In the genomic region with DNA sequence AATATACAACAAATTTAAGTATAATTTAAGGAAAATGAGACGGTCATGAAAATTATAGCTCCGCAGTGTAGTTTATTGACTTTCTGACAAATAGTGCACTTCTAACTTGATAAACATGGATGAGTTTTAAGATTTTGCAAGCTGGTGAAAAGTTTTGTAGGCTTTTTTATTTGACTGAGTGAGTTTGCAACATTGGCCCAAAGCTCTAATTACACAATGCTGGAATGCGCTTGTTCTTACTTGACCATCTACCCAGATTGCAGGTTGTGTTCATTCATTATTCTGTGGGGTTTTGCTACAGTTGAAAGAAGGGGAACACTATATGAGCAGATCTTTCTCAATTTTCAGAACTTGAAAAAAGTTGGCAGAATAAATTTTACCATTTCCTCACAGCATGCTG, we compare ENCODE assay signal across 2 cellular contexts.
TF ChIP-seq lines count a peak whose summit lies in the region.

No MANE protein-coding gene starts in this region.

TF ChIP-seq in HEK293, 187 proteins besides CTCF, POLR2A, EP300 and RAD21 (continued from another document):
- TF ChIP-seq, protein P1, sequence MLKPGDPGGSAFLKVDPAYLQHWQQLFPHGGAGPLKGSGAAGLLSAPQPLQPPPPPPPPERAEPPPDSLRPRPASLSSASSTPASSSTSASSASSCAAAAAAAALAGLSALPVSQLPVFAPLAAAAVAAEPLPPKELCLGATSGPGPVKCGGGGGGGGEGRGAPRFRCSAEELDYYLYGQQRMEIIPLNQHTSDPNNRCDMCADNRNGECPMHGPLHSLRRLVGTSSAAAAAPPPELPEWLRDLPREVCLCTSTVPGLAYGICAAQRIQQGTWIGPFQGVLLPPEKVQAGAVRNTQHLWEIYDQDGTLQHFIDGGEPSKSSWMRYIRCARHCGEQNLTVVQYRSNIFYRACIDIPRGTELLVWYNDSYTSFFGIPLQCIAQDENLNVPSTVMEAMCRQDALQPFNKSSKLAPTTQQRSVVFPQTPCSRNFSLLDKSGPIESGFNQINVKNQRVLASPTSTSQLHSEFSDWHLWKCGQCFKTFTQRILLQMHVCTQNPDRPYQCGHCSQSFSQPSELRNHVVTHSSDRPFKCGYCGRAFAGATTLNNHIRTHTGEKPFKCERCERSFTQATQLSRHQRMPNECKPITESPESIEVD (tag by site-specific recombination; IDR thresholded peaks at IDR 0.05): peak; percentile 39; the same call in 1 of the 2 replicates

TF ChIP-seq in HepG2, 621 proteins besides CTCF, POLR2A, EP300 and RAD21 (continued from another document and continues in another):
- TF ChIP-seq, protein P2, sequence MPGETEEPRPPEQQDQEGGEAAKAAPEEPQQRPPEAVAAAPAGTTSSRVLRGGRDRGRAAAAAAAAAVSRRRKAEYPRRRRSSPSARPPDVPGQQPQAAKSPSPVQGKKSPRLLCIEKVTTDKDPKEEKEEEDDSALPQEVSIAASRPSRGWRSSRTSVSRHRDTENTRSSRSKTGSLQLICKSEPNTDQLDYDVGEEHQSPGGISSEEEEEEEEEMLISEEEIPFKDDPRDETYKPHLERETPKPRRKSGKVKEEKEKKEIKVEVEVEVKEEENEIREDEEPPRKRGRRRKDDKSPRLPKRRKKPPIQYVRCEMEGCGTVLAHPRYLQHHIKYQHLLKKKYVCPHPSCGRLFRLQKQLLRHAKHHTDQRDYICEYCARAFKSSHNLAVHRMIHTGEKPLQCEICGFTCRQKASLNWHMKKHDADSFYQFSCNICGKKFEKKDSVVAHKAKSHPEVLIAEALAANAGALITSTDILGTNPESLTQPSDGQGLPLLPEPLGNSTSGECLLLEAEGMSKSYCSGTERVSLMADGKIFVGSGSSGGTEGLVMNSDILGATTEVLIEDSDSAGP (CRISPR knock-in tag; IDR thresholded peaks at IDR 0.05; ENCODE audit: borderline replicate concordance): no peak
- TF ChIP-seq ISL2 (CRISPR knock-in tag; IDR thresholded peaks at IDR 0.05): no peak
- TF ChIP-seq ZC3H13 (CRISPR knock-in tag; IDR thresholded peaks at IDR 0.05): no peak
- TF ChIP-seq, protein P3, sequence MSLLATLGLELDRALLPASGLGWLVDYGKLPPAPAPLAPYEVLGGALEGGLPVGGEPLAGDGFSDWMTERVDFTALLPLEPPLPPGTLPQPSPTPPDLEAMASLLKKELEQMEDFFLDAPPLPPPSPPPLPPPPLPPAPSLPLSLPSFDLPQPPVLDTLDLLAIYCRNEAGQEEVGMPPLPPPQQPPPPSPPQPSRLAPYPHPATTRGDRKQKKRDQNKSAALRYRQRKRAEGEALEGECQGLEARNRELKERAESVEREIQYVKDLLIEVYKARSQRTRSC (CRISPR knock-in tag; IDR thresholded peaks at IDR 0.05; ENCODE audit: low read depth): no peak
- TF ChIP-seq, protein P4, sequence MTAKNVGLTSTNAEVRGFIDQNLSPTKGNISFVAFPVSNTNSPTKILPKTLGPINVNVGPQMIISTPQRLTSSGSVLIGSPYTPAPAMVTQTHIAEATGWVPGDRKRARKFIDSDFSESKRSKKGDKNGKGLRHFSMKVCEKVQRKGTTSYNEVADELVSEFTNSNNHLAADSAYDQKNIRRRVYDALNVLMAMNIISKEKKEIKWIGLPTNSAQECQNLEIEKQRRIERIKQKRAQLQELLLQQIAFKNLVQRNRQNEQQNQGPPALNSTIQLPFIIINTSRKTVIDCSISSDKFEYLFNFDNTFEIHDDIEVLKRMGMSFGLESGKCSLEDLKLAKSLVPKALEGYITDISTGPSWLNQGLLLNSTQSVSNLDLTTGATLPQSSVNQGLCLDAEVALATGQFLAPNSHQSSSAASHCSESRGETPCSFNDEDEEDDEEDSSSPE (CRISPR knock-in tag; IDR thresholded peaks at IDR 0.05): no peak
- peak; percentile 59 for TF ChIP-seq MAFF (IDR thresholded peaks at IDR 0.05; ENCODE audit: low read depth, low read length)
- TF ChIP-seq, protein P5, sequence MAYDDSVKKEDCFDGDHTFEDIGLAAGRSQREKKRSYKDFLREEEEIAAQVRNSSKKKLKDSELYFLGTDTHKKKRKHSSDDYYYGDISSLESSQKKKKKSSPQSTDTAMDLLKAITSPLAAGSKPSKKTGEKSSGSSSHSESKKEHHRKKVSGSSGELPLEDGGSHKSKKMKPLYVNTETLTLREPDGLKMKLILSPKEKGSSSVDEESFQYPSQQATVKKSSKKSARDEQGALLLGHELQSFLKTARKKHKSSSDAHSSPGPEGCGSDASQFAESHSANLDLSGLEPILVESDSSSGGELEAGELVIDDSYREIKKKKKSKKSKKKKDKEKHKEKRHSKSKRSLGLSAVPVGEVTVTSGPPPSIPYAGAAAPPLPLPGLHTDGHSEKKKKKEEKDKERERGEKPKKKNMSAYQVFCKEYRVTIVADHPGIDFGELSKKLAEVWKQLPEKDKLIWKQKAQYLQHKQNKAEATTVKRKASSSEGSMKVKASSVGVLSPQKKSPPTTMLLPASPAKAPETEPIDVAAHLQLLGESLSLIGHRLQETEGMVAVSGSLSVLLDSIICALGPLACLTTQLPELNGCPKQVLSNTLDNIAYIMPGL (CRISPR knock-in tag; IDR thresholded peaks at IDR 0.05; ENCODE audit: borderline replicate concordance in 1 of 2, low read depth in 1 of 2): no peak
- no peak for TF ChIP-seq TSC22D2 (CRISPR knock-in tag; IDR thresholded peaks at IDR 0.05; ENCODE audit: borderline replicate concordance)
- no peak for TF ChIP-seq LCORL (IDR thresholded peaks at IDR 0.05)
- no peak for TF ChIP-seq LCORL (CRISPR knock-in tag; IDR thresholded peaks at IDR 0.05)
- TF ChIP-seq ZFP1 (CRISPR knock-in tag; IDR thresholded peaks at IDR 0.05): no peak
- no peak for TF ChIP-seq HES4 (CRISPR knock-in tag; IDR thresholded peaks at IDR 0.05; ENCODE audit: borderline replicate concordance)
- TF ChIP-seq PHF5A (CRISPR knock-in tag; IDR thresholded peaks at IDR 0.05; ENCODE audit: low read depth, unreplicated experiment): no peak
- no peak for TF ChIP-seq DR1 (CRISPR knock-in tag; IDR thresholded peaks at IDR 0.05)
- TF ChIP-seq BCL6 (CRISPR knock-in tag; IDR thresholded peaks at IDR 0.05): no peak
- no peak for TF ChIP-seq SALL2 (CRISPR knock-in tag; IDR thresholded peaks at IDR 0.05)
- TF ChIP-seq ZFP36L1 (CRISPR knock-in tag; IDR thresholded peaks at IDR 0.05): no peak
- no peak for TF ChIP-seq JUND (CRISPR knock-in tag; IDR thresholded peaks at IDR 0.05)
- TF ChIP-seq ZNF589 (CRISPR knock-in tag; conservative IDR thresholded peaks at IDR 0.05): no peak
- TF ChIP-seq GATA4 (IDR thresholded peaks at IDR 0.05; ENCODE audit: borderline replicate concordance, low read depth): no peak
- no peak for TF ChIP-seq ZNF264 (CRISPR knock-in tag; IDR thresholded peaks at IDR 0.05)
- TF ChIP-seq ZNF501 (CRISPR knock-in tag; IDR thresholded peaks at IDR 0.05): no peak
- TF ChIP-seq ARHGAP35 (CRISPR knock-in tag; IDR thresholded peaks at IDR 0.05; ENCODE audit: borderline replicate concordance): no peak
- TF ChIP-seq, protein P6, sequence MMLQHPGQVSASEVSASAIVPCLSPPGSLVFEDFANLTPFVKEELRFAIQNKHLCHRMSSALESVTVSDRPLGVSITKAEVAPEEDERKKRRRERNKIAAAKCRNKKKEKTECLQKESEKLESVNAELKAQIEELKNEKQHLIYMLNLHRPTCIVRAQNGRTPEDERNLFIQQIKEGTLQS (CRISPR knock-in tag; IDR thresholded peaks at IDR 0.05): no peak
- TF ChIP-seq CENPT (CRISPR knock-in tag; IDR thresholded peaks at IDR 0.05; ENCODE audit: low read depth): no peak
- 0 out of 2 replicates have a peak, but pooled peaks have one; percentile 45 for TF ChIP-seq ZNF24 (IDR thresholded peaks at IDR 0.05)
- no peak for TF ChIP-seq U2AF2 (IDR thresholded peaks at IDR 0.05; ENCODE audit: low read depth, low read length)
- TF ChIP-seq, protein P7, sequence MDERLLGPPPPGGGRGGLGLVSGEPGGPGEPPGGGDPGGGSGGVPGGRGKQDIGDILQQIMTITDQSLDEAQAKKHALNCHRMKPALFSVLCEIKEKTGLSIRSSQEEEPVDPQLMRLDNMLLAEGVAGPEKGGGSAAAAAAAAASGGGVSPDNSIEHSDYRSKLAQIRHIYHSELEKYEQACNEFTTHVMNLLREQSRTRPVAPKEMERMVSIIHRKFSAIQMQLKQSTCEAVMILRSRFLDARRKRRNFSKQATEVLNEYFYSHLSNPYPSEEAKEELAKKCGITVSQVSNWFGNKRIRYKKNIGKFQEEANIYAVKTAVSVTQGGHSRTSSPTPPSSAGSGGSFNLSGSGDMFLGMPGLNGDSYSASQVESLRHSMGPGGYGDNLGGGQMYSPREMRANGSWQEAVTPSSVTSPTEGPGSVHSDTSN (CRISPR knock-in tag; IDR thresholded peaks at IDR 0.05): no peak
- TF ChIP-seq, protein P8, sequence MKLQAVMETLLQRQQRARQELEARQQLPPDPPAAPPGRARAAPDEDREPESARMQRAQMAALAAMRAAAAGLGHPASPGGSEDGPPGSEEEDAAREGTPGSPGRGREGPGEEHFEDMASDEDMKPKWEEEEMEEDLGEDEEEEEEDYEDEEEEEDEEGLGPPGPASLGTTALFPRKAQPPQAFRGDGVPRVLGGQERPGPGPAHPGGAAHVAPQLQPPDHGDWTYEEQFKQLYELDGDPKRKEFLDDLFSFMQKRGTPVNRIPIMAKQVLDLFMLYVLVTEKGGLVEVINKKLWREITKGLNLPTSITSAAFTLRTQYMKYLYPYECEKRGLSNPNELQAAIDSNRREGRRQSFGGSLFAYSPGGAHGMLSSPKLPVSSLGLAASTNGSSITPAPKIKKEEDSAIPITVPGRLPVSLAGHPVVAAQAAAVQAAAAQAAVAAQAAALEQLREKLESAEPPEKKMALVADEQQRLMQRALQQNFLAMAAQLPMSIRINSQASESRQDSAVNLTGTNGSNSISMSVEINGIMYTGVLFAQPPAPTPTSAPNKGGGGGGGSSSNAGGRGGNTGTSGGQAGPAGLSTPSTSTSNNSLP (IDR thresholded peaks at IDR 0.05; ENCODE audit: low read depth, low read length): peak; percentile 47; the same call in 1 of the 2 replicates
- no peak for TF ChIP-seq TMF1 (CRISPR knock-in tag; IDR thresholded peaks at IDR 0.05; ENCODE audit: low read depth)
- no peak for TF ChIP-seq ZFY (CRISPR knock-in tag; IDR thresholded peaks at IDR 0.05)
- no peak for TF ChIP-seq TAF15 (IDR thresholded peaks at IDR 0.05; ENCODE audit: low read depth, low read length, poor library complexity, severe bottlenecking)
- TF ChIP-seq AHR (CRISPR knock-in tag; IDR thresholded peaks at IDR 0.05): no peak
- TF ChIP-seq ZSCAN20 (CRISPR knock-in tag; IDR thresholded peaks at IDR 0.05; ENCODE audit: borderline replicate concordance): no peak
- TF ChIP-seq TCF7L2 (IDR thresholded peaks at IDR 0.05; ENCODE audit: low read depth, low read length): no peak
- TF ChIP-seq PAWR (CRISPR knock-in tag; IDR thresholded peaks at IDR 0.05; ENCODE audit: borderline replicate concordance): no peak
- TF ChIP-seq ZNF83 (CRISPR knock-in tag; IDR thresholded peaks at IDR 0.05; ENCODE audit: borderline replicate concordance): no peak
- TF ChIP-seq, protein P9, sequence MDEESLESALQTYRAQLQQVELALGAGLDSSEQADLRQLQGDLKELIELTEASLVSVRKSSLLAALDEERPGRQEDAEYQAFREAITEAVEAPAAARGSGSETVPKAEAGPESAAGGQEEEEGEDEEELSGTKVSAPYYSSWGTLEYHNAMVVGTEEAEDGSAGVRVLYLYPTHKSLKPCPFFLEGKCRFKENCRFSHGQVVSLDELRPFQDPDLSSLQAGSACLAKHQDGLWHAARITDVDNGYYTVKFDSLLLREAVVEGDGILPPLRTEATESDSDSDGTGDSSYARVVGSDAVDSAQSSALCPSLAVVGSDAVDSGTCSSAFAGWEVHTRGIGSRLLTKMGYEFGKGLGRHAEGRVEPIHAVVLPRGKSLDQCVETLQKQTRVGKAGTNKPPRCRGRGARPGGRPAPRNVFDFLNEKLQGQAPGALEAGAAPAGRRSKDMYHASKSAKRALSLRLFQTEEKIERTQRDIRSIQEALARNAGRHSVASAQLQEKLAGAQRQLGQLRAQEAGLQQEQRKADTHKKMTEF (CRISPR knock-in tag; IDR thresholded peaks at IDR 0.05): no peak
- TF ChIP-seq HMG20A (CRISPR knock-in tag; IDR thresholded peaks at IDR 0.05; ENCODE audit: borderline replicate concordance): no peak
- TF ChIP-seq SMARCE1 (IDR thresholded peaks at IDR 0.05; ENCODE audit: borderline replicate concordance): no peak
- TF ChIP-seq NKX3-1 (CRISPR knock-in tag; IDR thresholded peaks at IDR 0.05): no peak
- TF ChIP-seq, protein P10, sequence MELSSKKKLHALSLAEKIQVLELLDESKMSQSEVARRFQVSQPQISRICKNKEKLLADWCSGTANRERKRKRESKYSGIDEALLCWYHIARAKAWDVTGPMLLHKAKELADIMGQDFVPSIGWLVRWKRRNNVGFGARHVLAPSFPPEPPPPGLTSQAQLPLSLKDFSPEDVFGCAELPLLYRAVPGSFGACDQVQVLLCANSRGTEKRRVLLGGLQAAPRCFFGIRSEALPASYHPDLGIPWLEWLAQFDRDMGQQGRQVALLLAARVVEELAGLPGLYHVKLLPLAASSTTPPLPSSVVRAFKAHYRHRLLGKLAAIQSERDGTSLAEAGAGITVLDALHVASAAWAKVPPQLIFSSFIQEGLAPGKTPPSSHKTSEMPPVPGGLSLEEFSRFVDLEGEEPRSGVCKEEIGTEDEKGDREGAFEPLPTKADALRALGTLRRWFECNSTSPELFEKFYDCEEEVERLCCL (CRISPR knock-in tag; IDR thresholded peaks at IDR 0.05; ENCODE audit: borderline replicate concordance): no peak
- TF ChIP-seq CEBPB (IDR thresholded peaks at IDR 0.05; ENCODE audit: borderline replicate concordance, low read depth, low read length): peak; percentile 83
- TF ChIP-seq ZNF563 (CRISPR knock-in tag; IDR thresholded peaks at IDR 0.05): no peak
- TF ChIP-seq, protein P11, sequence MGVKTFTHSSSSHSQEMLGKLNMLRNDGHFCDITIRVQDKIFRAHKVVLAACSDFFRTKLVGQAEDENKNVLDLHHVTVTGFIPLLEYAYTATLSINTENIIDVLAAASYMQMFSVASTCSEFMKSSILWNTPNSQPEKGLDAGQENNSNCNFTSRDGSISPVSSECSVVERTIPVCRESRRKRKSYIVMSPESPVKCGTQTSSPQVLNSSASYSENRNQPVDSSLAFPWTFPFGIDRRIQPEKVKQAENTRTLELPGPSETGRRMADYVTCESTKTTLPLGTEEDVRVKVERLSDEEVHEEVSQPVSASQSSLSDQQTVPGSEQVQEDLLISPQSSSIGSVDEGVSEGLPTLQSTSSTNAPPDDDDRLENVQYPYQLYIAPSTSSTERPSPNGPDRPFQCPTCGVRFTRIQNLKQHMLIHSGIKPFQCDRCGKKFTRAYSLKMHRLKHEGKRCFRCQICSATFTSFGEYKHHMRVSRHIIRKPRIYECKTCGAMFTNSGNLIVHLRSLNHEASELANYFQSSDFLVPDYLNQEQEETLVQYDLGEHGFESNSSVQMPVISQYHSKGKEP (CRISPR knock-in tag; IDR thresholded peaks at IDR 0.05): no peak
- TF ChIP-seq, protein P12, sequence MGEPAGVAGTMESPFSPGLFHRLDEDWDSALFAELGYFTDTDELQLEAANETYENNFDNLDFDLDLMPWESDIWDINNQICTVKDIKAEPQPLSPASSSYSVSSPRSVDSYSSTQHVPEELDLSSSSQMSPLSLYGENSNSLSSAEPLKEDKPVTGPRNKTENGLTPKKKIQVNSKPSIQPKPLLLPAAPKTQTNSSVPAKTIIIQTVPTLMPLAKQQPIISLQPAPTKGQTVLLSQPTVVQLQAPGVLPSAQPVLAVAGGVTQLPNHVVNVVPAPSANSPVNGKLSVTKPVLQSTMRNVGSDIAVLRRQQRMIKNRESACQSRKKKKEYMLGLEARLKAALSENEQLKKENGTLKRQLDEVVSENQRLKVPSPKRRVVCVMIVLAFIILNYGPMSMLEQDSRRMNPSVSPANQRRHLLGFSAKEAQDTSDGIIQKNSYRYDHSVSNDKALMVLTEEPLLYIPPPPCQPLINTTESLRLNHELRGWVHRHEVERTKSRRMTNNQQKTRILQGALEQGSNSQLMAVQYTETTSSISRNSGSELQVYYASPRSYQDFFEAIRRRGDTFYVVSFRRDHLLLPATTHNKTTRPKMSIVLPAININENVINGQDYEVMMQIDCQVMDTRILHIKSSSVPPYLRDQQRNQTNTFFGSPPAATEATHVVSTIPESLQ (CRISPR knock-in tag; conservative IDR thresholded peaks at IDR 0.05): no peak
- no peak for TF ChIP-seq ZNF841 (CRISPR knock-in tag; IDR thresholded peaks at IDR 0.05; ENCODE audit: borderline replicate concordance)
- TF ChIP-seq TEAD3 (CRISPR knock-in tag; optimal IDR thresholded peaks at IDR 0.05; ENCODE audit: borderline replicate concordance): peak; percentile 87
